8 cellular contexts compared by ENCODE assay signal in genomic region chr19:11421607-11422098, GRCh38. TPM values are rescaled to one million over a fixed set of nuclear protein-coding genes. Genes with fewer than 3 reads are reported as not detected.
DNase-seq lines count a peak whose midpoint lies in the region; ATAC-seq lines count a peak whose summit lies in the region.

No MANE protein-coding gene starts in this region.

- no peaks in the 10 kb centered on the region for H3K36me3 ChIP-seq in SK-N-MC (ENCODE audit: insufficient read depth, low read length)
- no peaks in the 10 kb centered on the region for H3K36me3 ChIP-seq in muscle layer of duodenum (ENCODE audit: control insufficient read depth in 1 of 2, insufficient read depth in 2 of 2, low read length in 2 of 2)

- peak overlapping the region; percentile 49; the same call in 1 of the 2 replicates for H3K4me3 ChIP-seq in SK-N-MC
- H3K4me3 ChIP-seq in muscle layer of duodenum (ENCODE audit: low read depth in 1 of 2, low read length in 2 of 2) = peak overlapping the region; percentile 21 to 48

- no peak overlapping the region for H3K9ac ChIP-seq in SK-N-MC (ENCODE audit: insufficient read length)

- H3K27me3 ChIP-seq in muscle layer of duodenum (ENCODE audit: low read depth, low read length) = peaks cover 42% of the 10 kb centered on the region

- H3K27ac ChIP-seq in SK-N-MC (no peak overlapping the region), muscle layer of duodenum (ENCODE audit: low read length) (no peak overlapping the region)

- DNase-seq in DMS153 (lab: John Stamatoyannopoulos, UW) (peak; percentile 36), SK-N-MC (ENCODE audit: low read depth, low spot score) (no peak), cerebellum (ENCODE audit: low spot score) (peak; percentile 47), middle frontal gyrus (ENCODE audit: extremely low spot score, low spot score) (no peak), NCI-H510A (lab: John Stamatoyannopoulos, UW) (no peak)

- ATAC-seq in GM21825 (IDR thresholded peaks at IDR 0.05; ENCODE audit: unreplicated experiment) = peak; percentile 34
- no peak for ATAC-seq in GM19324 (IDR thresholded peaks at IDR 0.05; ENCODE audit: low FRiP score, unreplicated experiment)

- H3K4me1 ChIP-seq in muscle layer of duodenum (ENCODE audit: control insufficient read depth in 1 of 2, insufficient read depth in 2 of 2, low read length in 2 of 2) = peaks cover 0 to 38% of the 10 kb centered on the region in 2 donors

- H3K9me3 ChIP-seq in SK-N-MC (ENCODE audit: low read depth, low read length) (no peaks in the 10 kb centered on the region), muscle layer of duodenum (ENCODE audit: control insufficient read depth in 1 of 2, low read length in 2 of 2) (no peaks in the 10 kb centered on the region)

RNA-seq across cellular contexts. Expression of gene RGL3, which starts 2.5 kb away (rescaled TPM):
- 0.18 TPM for total RNA-seq in cerebellum

RNA-seq across cellular contexts. Expression of gene ODAD3, which starts 13.3 kb away (rescaled TPM):
- 0.82 TPM for total RNA-seq in cerebellum

RNA-seq across cellular contexts. Expression of gene PRKCSH, which starts 13.8 kb away (rescaled TPM):
- 47.5 TPM for total RNA-seq in cerebellum

RNA-seq across cellular contexts. Expression of gene EPOR, which starts 37.5 kb away (rescaled TPM):
- total RNA-seq in cerebellum = 3.3 TPM

RNA-seq across cellular contexts. Expression of gene SWSAP1, which starts 47.2 kb away (rescaled TPM):
- 0.64 TPM for total RNA-seq in cerebellum

Comparison
In these comparisons a context has a peak if more than half of its experiments do, and no peak if none do; other contexts are left out.
1. DNase-seq: peak in DMS153 (single experiment) and cerebellum (single experiment); none in SK-N-MC (single experiment), middle frontal gyrus (single experiment) and NCI-H510A (single experiment).